Comparison of ENCODE assay signal across 4 cellular contexts in genomic region chr16:90093799-90094198, GRCh38. TPM values are rescaled to one million over a fixed set of nuclear protein-coding genes. Genes with fewer than 3 reads are reported as not detected.
"Had no signal": no experiment of that assay in that cellular context is flagged by ENCODE, and none has a peak within 500 bp of the region (broad histone marks: within the 10 kb centered on the region; RNA-seq: fewer than 3 reads in every experiment).

No MANE protein-coding gene starts in this region.

RNA-seq across cellular contexts. Expression of gene PRDM7, which starts 16.7 kb away (rescaled TPM):
- total RNA-seq: LHCN-M2, M059J, MCF 10A, NCI-H460 had no signal
